Comparison of ENCODE assay signal across 8 cellular contexts in genomic region chr6:27808242-27809066, GRCh38.
DNase-seq lines count a peak whose midpoint lies in the region; ATAC-seq and TF ChIP-seq lines count a peak whose summit lies in the region.
"Not testable (repeated sequence)": the region's sequence is repeated elsewhere in the genome, so short reads cannot be mapped to it uniquely, and the experiment has no call there.

No MANE protein-coding gene starts in this region.

- not testable (repeated sequence) for H3K27me3 ChIP-seq in H9 (ENCODE audit: insufficient read depth, low read length); MM.1S (replicated peaks; ENCODE audit: insufficient read depth, low read length); SK-N-SH (ENCODE audit: insufficient read depth); adrenal gland; foreskin keratinocyte; mucosa of stomach (ENCODE audit: control insufficient read depth, insufficient read depth, low read length)
- H3K27me3 ChIP-seq in subcutaneous abdominal adipose tissue (ENCODE audit: control insufficient read depth in 5 of 5, insufficient read depth in 4 of 5, low read length in 5 of 5) = peaks cover 3 to 20% (median 6%) of the 10 kb centered on the region in 5 donors

- H2BK15ac ChIP-seq in H9 (ENCODE audit: low read depth, low read length) = not testable (repeated sequence)

- not testable (repeated sequence) for H4K20me1 ChIP-seq in H9 (ENCODE audit: control insufficient read depth, insufficient read depth, insufficient read length); MM.1S (ENCODE audit: insufficient read depth, low read length); SK-N-SH (ENCODE audit: insufficient read depth)

- H3K4ac ChIP-seq in H9 (ENCODE audit: low read depth, low read length) = not testable (repeated sequence)

- H2BK120ac ChIP-seq in H9 (ENCODE audit: low read depth, low read length, poor library complexity, severe bottlenecking) = not testable (repeated sequence)

- not testable (repeated sequence) for TF ChIP-seq RAD21 in SK-N-SH (IDR thresholded peaks at IDR 0.05; ENCODE audit: low read length)

- not testable (repeated sequence) for TF ChIP-seq CTCF in H9 (conservative IDR thresholded peaks at IDR 0.05); MM.1S (IDR thresholded peaks at IDR 0.05; ENCODE audit: low read length); SK-N-SH (IDR thresholded peaks at IDR 0.05); foreskin keratinocyte (conservative IDR thresholded peaks at IDR 0.05)
- TF ChIP-seq CTCF in adrenal gland (IDR thresholded peaks at IDR 0.05) = peak in 1 of 6 experiments; percentile 17

- peak overlapping the region; percentile 91 for H3K4me2 ChIP-seq in H9 (ENCODE audit: insufficient read depth, insufficient read length, low read length)
- peak overlapping the region; percentile 81 for H3K4me2 ChIP-seq in MM.1S (ENCODE audit: low read depth, low read length)
- H3K4me2 ChIP-seq in SK-N-SH = peak overlapping the region; percentile 94

- intact Hi-C loops in adrenal gland (cut with DNase I) = not testable (repeated sequence)

- H2BK12ac ChIP-seq in H9 (ENCODE audit: insufficient read length, low read depth, low read length) = not testable (repeated sequence)

- H3K4me3 ChIP-seq in MM.1S (ENCODE audit: low read length) (peak overlapping the region; percentile 58), SK-N-SH (ENCODE audit: low read depth in 2 of 2, low read length in 1 of 2) (peak overlapping the region; percentile 69 to 83), adrenal gland (peak overlapping the region in 1 of 4 donors; percentile 50), mucosa of stomach (ENCODE audit: low read length) (peak overlapping the region; percentile 3), subcutaneous abdominal adipose tissue (ENCODE audit: low read depth in 1 of 5, low read length in 5 of 5) (peak overlapping the region; percentile 70 to 85 (median 72))

- H3K23me2 ChIP-seq in H9 (ENCODE audit: insufficient read length, low read depth, low read length, poor library complexity, severe bottlenecking) = peaks cover 15% of the 10 kb centered on the region

- not testable (repeated sequence) for H2AFZ ChIP-seq in H9 (ENCODE audit: low read length); MM.1S (ENCODE audit: low read length); SK-N-SH (ENCODE audit: low read depth)

- not testable (repeated sequence) for H2BK20ac ChIP-seq in H9 (ENCODE audit: low read depth, low read length, poor library complexity, severe bottlenecking)

- peak overlapping the region; percentile 92; the same call in 1 of the 2 replicates for H3K14ac ChIP-seq in H9 (ENCODE audit: insufficient read depth, low read length)

- not testable (repeated sequence) for H3K79me1 ChIP-seq in H9 (ENCODE audit: insufficient read depth, low read depth, low read length, poor library complexity, severe bottlenecking)

- H3T11ph ChIP-seq in H9 (ENCODE audit: low read length) = not testable (repeated sequence)

- not testable (repeated sequence) for H4K91ac ChIP-seq in H9 (ENCODE audit: insufficient read length, low read depth, low read length)

- H3F3A ChIP-seq in MM.1S (ENCODE audit: insufficient read depth, low read length) (peaks cover 68% of the 10 kb centered on the region), SK-N-SH (replicated peaks; ENCODE audit: insufficient read depth) (peaks cover 66% of the 10 kb centered on the region)

- not testable (repeated sequence) for H3K36me3 ChIP-seq in MM.1S (replicated peaks; ENCODE audit: insufficient read depth, low read length); SK-N-SH (replicated peaks in 1 of 2; ENCODE audit: control insufficient read depth in 1 of 2, insufficient read depth in 2 of 2, low read length in 1 of 2); adrenal gland (replicated peaks in 1 of 2); mucosa of stomach (ENCODE audit: control insufficient read depth, insufficient read depth, low read length); subcutaneous abdominal adipose tissue (ENCODE audit: control insufficient read depth in 5 of 5, insufficient read depth in 5 of 5, low read length in 5 of 5)

- peak overlapping the region; percentile 98 to 99 (median 99) for H3K27ac Mint-ChIP-seq in H9

- POLR2A ChIA-PET in SK-N-SH (lab: Yijun Ruan, JAX) = interaction anchor here (0.6 to 10.1 kb wide), 41 partner anchors 10 to 1788 kb away, joined by 3 to 218 read pairs (median 6); a partner anchor contains a TSS

- not testable (repeated sequence) for H3K9me3 Mint-ChIP-seq in H9

- not testable (repeated sequence) for H4K5ac ChIP-seq in H9 (ENCODE audit: insufficient read length, low read depth, low read length)

- peak overlapping the region; percentile 90 to 95 for H3K4me3 Mint-ChIP-seq in H9

- not testable (repeated sequence) for TF ChIP-seq POLR2A in adrenal gland (IDR thresholded peaks at IDR 0.05)

- H3K9ac ChIP-seq in H9 (ENCODE audit: extremely low read depth, insufficient read length, low read length) (peak overlapping the region; percentile 94), MM.1S (ENCODE audit: low read length) (peak overlapping the region; percentile 83), SK-N-SH (peak overlapping the region; percentile 76), mucosa of stomach (ENCODE audit: low read length) (peak overlapping the region; percentile 73)
- H3K9ac ChIP-seq in subcutaneous abdominal adipose tissue (ENCODE audit: low read length in 5 of 5) = not testable (repeated sequence)

- not testable (repeated sequence) for H3K36me3 Mint-ChIP-seq in H9 (ENCODE audit: insufficient read depth in 1 of 3, low read depth in 3 of 3)

- not testable (repeated sequence) for H3K27me3 Mint-ChIP-seq in H9 (ENCODE audit: low read depth)

- peaks cover 35 to 42% of the 10 kb centered on the region in 2 experiments for H3K4me1 Mint-ChIP-seq in H9

- peak overlapping the region; percentile 78 for H2BK5ac ChIP-seq in H9 (ENCODE audit: insufficient read length, low read length)

- not testable (repeated sequence) for H3K56ac ChIP-seq in H9 (ENCODE audit: insufficient read length, low read depth, low read length)

- H3K27ac ChIP-seq in H9 (ENCODE audit: insufficient read length, low read depth, low read length) (peak overlapping the region; percentile 84), MM.1S (ENCODE audit: low read length) (peak overlapping the region; percentile 95), SK-N-SH (ENCODE audit: low read depth in 2 of 2, low read length in 1 of 2) (peak overlapping the region; percentile 80 to 99), adrenal gland (peak overlapping the region in 4 of 5 donors; percentile 52 to 91 (median 82)), foreskin keratinocyte (peak overlapping the region; percentile 80), subcutaneous abdominal adipose tissue (ENCODE audit: low read depth, low read length) (peak overlapping the region; percentile 37)

- not testable (repeated sequence) for H4K8ac ChIP-seq in H9 (replicated peaks; ENCODE audit: insufficient read length, low read depth, low read length)

- DNase-seq in DMS79 treated with DMSO at 0.1 percent for 48 hours (lab: John Stamatoyannopoulos, UW) (peak; percentile 19), H9 (peak; percentile 35), MM.1S (peak; percentile 71), adrenal gland (peak in 3 of 7 donors; percentile 37 to 65 (median 45))
- not testable (repeated sequence) for DNase-seq in SK-N-SH, foreskin keratinocyte

- not testable (repeated sequence) for H3K9me3 ChIP-seq in H9 (ENCODE audit: control insufficient read depth, low read depth, low read length); MM.1S (replicated peaks; ENCODE audit: insufficient read depth, low read length); SK-N-SH; adrenal gland (replicated peaks in 1 of 3); mucosa of stomach (ENCODE audit: control insufficient read depth, low read length); subcutaneous abdominal adipose tissue (ENCODE audit: control insufficient read depth in 5 of 5, low read length in 5 of 5)

- H3K23ac ChIP-seq in H9 (ENCODE audit: insufficient read length, low read depth, low read length) = not testable (repeated sequence)

- not testable (repeated sequence) for H3K79me2 ChIP-seq in H9 (ENCODE audit: insufficient read depth, low read length); MM.1S (ENCODE audit: low read length)
- H3K79me2 ChIP-seq in SK-N-SH (ENCODE audit: insufficient read depth) = peaks cover 14% of the 10 kb centered on the region; the same call in 1 of the 2 replicates

- not testable (repeated sequence) for H2AK5ac ChIP-seq in H9 (ENCODE audit: insufficient read length, low read length)

- no CpG with 5 or more reads among the region's 43 CpGs for WGBS in H9 (ENCODE audit: extremely low coverage, insufficient read length, low lambda C conversion rate)
- WGBS in SK-N-SH (ENCODE audit: low lambda C conversion rate) = 2% methylated on average over 13 of the region's 43 CpGs
- 8 to 13% (median 10%) methylated on average over 17 to 25 of the region's 43 CpGs for WGBS in adrenal gland, 4 donors

- CTCF ChIA-PET in SK-N-SH (lab: Yijun Ruan, JAX) = interaction anchor here (0.8 to 5.2 kb wide), 4 partner anchors 11 to 662 kb away, joined by 3 to 36 read pairs (median 20); a partner anchor contains a TSS

- peak overlapping the region; percentile 78 for H3K18ac ChIP-seq in H9 (ENCODE audit: insufficient read length, low read depth, low read length)

- not testable (repeated sequence) for H3K9me2 ChIP-seq in MM.1S (replicated peaks; ENCODE audit: insufficient read depth, low read length); SK-N-SH

- not testable (repeated sequence) for H3K4me1 ChIP-seq in H9 (ENCODE audit: insufficient read depth, low read length); foreskin keratinocyte; mucosa of stomach (ENCODE audit: control insufficient read depth, insufficient read depth, low read length)
- H3K4me1 ChIP-seq in MM.1S (ENCODE audit: low read length) (peaks cover 36% of the 10 kb centered on the region), SK-N-SH (ENCODE audit: control insufficient read depth in 1 of 2, insufficient read depth in 2 of 2, low read depth in 1 of 2, low read length in 1 of 2) (peaks cover 3 to 12% of the 10 kb centered on the region in 2 experiments; a peak in 3 of 4 replicates), adrenal gland (replicated peaks in 1 of 2) (peaks cover 6 to 20% of the 10 kb centered on the region in 2 donors), subcutaneous abdominal adipose tissue (ENCODE audit: control insufficient read depth in 5 of 5, insufficient read depth in 5 of 5, low read length in 5 of 5) (peaks cover 0 to 34% (median 27%) of the 10 kb centered on the region in 5 donors)

- not testable (repeated sequence) for ATAC-seq in foreskin keratinocyte

- not testable (repeated sequence) for TF ChIP-seq EP300 in SK-N-SH (IDR thresholded peaks at IDR 0.05; ENCODE audit: borderline replicate concordance in 1 of 2, low read depth in 1 of 2, low read length in 1 of 2)

Comparison
In these comparisons a context has a peak if more than half of its experiments do, and no peak if none do; other contexts are left out.
1. H3K27ac ChIP-seq: peak in every context shown above with its lines; median percentile 95 in MM.1S; 90 in SK-N-SH; 84 in H9; 82 in adrenal gland; 80 in foreskin keratinocyte; 37 in subcutaneous abdominal adipose tissue.